In genomic region chr15:84653910-84654688, GRCh38 we compare ENCODE assay signal across 1 cellular context.
TF ChIP-seq lines count a peak whose summit lies in the region.

TSS of gene WDR73 (minus strand) at chr15:84654283. CDS start at chr15:84654274, 9 bp downstream.

TF ChIP-seq in HepG2, 621 proteins besides CTCF, POLR2A, EP300 and RAD21 (continued from another document and continues in another):
- TF ChIP-seq ZNF687 (CRISPR knock-in tag; IDR thresholded peaks at IDR 0.05) (peak; percentile 87), ZFP62 (CRISPR knock-in tag; IDR thresholded peaks at IDR 0.05) (no peak), RBAK (CRISPR knock-in tag; IDR thresholded peaks at IDR 0.05) (no peak), ZBTB4 (CRISPR knock-in tag; IDR thresholded peaks at IDR 0.05; ENCODE audit: borderline replicate concordance) (0 out of 2 replicates have a peak, but pooled peaks have one; percentile 46), ZNF674 (CRISPR knock-in tag; IDR thresholded peaks at IDR 0.05; ENCODE audit: low read depth) (no peak), ZBTB37 (CRISPR knock-in tag; IDR thresholded peaks at IDR 0.05) (no peak), ATF5 (CRISPR knock-in tag; IDR thresholded peaks at IDR 0.05; ENCODE audit: low read depth) (no peak), ZBTB40 (IDR thresholded peaks at IDR 0.05) (peak; percentile 57), ZBTB40 (CRISPR knock-in tag; IDR thresholded peaks at IDR 0.05) (no peak), RXRB (CRISPR knock-in tag; IDR thresholded peaks at IDR 0.05; ENCODE audit: borderline replicate concordance) (peak; percentile 22; the same call in 1 of the 2 replicates), CENPBD1 (CRISPR knock-in tag; IDR thresholded peaks at IDR 0.05; ENCODE audit: borderline replicate concordance, low read depth) (no peak), POGK (CRISPR knock-in tag; conservative IDR thresholded peaks at IDR 0.05) (0 out of 2 replicates have a peak, but pooled peaks have one; percentile 70), RARG (CRISPR knock-in tag; IDR thresholded peaks at IDR 0.05; ENCODE audit: low read depth) (no peak), TARDBP (CRISPR knock-in tag; IDR thresholded peaks at IDR 0.05) (0 out of 2 replicates have a peak, but pooled peaks have one; percentile 36), ZNF598 (CRISPR knock-in tag; IDR thresholded peaks at IDR 0.05; ENCODE audit: borderline replicate concordance) (no peak; the same call in 1 of the 2 replicates), THAP8 (CRISPR knock-in tag; IDR thresholded peaks at IDR 0.05; ENCODE audit: borderline replicate concordance) (no peak; the same call in 1 of the 2 replicates), THRA (CRISPR knock-in tag; IDR thresholded peaks at IDR 0.05; ENCODE audit: borderline replicate concordance) (peak; percentile 72), KLF16 (CRISPR knock-in tag; IDR thresholded peaks at IDR 0.05) (peak in 1 of 2 experiments; percentile 82; a peak in 1 of 4 replicates), ZNF430 (CRISPR knock-in tag; IDR thresholded peaks at IDR 0.05) (peak; percentile 51), SIN3A (IDR thresholded peaks at IDR 0.05; ENCODE audit: borderline replicate concordance, low read depth, low read length) (peak; percentile 87; the same call in 1 of the 2 replicates), NFYC (CRISPR knock-in tag; IDR thresholded peaks at IDR 0.05) (no peak), ZNF503 (CRISPR knock-in tag; IDR thresholded peaks at IDR 0.05) (no peak), ZNF672 (CRISPR knock-in tag; IDR thresholded peaks at IDR 0.05) (no peak), PHF8 (CRISPR knock-in tag; IDR thresholded peaks at IDR 0.05) (peak; percentile 86), ADNP (CRISPR knock-in tag; IDR thresholded peaks at IDR 0.05) (no peak), CHCHD3 (CRISPR knock-in tag; IDR thresholded peaks at IDR 0.05) (peak; percentile 67; the same call in 1 of the 2 replicates), SMAD1 (CRISPR knock-in tag; IDR thresholded peaks at IDR 0.05; ENCODE audit: borderline replicate concordance, low read depth) (peak; percentile 68; the same call in 1 of the 2 replicates)
